17 cellular contexts compared by ENCODE assay signal in the genomic region with DNA sequence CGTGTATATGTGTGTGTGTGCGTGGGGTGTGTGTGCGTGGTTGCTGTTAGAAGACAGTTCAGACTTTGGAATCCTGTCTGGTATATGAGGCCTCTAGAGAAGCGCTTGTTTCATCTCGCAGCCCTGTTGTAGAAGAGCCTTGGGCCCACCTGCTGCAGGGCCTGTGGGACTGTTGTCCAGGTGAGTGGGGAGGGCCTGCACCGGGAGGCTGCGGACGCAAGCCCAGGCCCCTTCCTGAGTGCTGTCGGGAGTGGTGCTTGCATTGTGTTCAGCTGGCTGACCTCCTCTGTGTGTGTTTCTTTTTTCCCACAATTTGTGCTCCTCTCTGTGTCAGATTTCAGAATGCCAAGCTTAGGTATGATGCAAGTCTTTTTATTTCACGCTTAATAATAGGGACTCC.
A peak's percentile ranks its signal among the peaks of the same experiment; 100 is the strongest.
DNase-seq lines count a peak whose midpoint lies in the region; ATAC-seq and TF ChIP-seq lines count a peak whose summit lies in the region.
"Had no signal": no experiment of that assay in that cellular context is flagged by ENCODE, and none has a peak within 500 bp of the region (broad histone marks: within the 10 kb centered on the region; RNA-seq: fewer than 3 reads in every experiment).

No MANE protein-coding gene starts in this region.

- H3K36me3 ChIP-seq in GM23338 (ENCODE audit: insufficient read depth), result no peaks in the 10 kb centered on the region
- H3K36me3 ChIP-seq in transverse colon, result no peaks in the 10 kb centered on the region

- TF ChIP-seq EP300 in transverse colon (IDR thresholded peaks at IDR 0.05; ENCODE audit: low read depth), result no peak

- H3K4me3 Mint-ChIP-seq in GM23338 (no peak overlapping the region), memory B cell (no peak overlapping the region), progenitor cell of endocrine pancreas (ENCODE audit: low read depth) (no peak overlapping the region)
- H3K4me3 Mint-ChIP-seq: CD14-positive monocyte; CD8-positive, alpha-beta T cell; HFFc6 had no signal

- H3K9me3 Mint-ChIP-seq in GM23338 (no peaks in the 10 kb centered on the region), memory B cell (no peaks in the 10 kb centered on the region), progenitor cell of endocrine pancreas (ENCODE audit: low read depth) (no peaks in the 10 kb centered on the region)
- H3K9me3 Mint-ChIP-seq: CD14-positive monocyte; CD8-positive, alpha-beta T cell; HFFc6 had no signal

- H3K4me3 ChIP-seq in GM23338, result no peak overlapping the region
- no peak overlapping the region for H3K4me3 ChIP-seq in transverse colon
- H3K4me3 ChIP-seq: A549, K562 had no signal

- 92 to 98% methylated on average over 7 to 10 of the region's 10 CpGs for WGBS in transverse colon (ENCODE audit: low coverage in 1 of 2), 2 donors

- H2AFZ ChIP-seq in GM23338, result no peak overlapping the region

- H3K27me3 ChIP-seq in GM23338 (ENCODE audit: insufficient read depth), result no peaks in the 10 kb centered on the region
- no peaks in the 10 kb centered on the region for H3K27me3 ChIP-seq in transverse colon

- no peaks in the 10 kb centered on the region for H3K9me2 ChIP-seq in GM23338 (ENCODE audit: insufficient read depth)

- H3F3A ChIP-seq in GM23338 (replicated peaks; ENCODE audit: low read depth), result no peaks in the 10 kb centered on the region

- in situ Hi-C loops in transverse colon (cut with MboI; ENCODE audit: low pct_ligation_motif_present in 1 of 4, low pct_unique_long_range_greater_than_20kb in 1 of 4, low sequenced_read_pairs in 3 of 4), result no loop called here

- TF ChIP-seq POLR2A in transverse colon (IDR thresholded peaks at IDR 0.05), result no peak

- H3K27ac Mint-ChIP-seq in GM23338 (peak overlapping the region; percentile 39; the same call in 1 of the 2 replicates), memory B cell (peak overlapping the region; percentile 28), progenitor cell of endocrine pancreas (peak overlapping the region; percentile 23)
- H3K27ac Mint-ChIP-seq: CD8-positive, alpha-beta T cell had no signal

- H3K4me2 ChIP-seq in GM23338, result no peak overlapping the region
- H3K4me2 ChIP-seq: A549 had no signal

- peaks cover 2% of the 10 kb centered on the region for H3K27me3 Mint-ChIP-seq in GM23338 (ENCODE audit: insufficient read depth, low read depth, poor library complexity)
- no peaks in the 10 kb centered on the region for H3K27me3 Mint-ChIP-seq in memory B cell
- no peaks in the 10 kb centered on the region for H3K27me3 Mint-ChIP-seq in progenitor cell of endocrine pancreas

- no peak overlapping the region for H3K27ac ChIP-seq in GM23338 (ENCODE audit: low read depth)
- no peak overlapping the region for H3K27ac ChIP-seq in transverse colon
- H3K27ac ChIP-seq: A549 had no signal

- H3K4me1 Mint-ChIP-seq in GM23338, result no peaks in the 10 kb centered on the region
- H3K4me1 Mint-ChIP-seq in memory B cell, result peaks cover 23% of the 10 kb centered on the region
- no peaks in the 10 kb centered on the region for H3K4me1 Mint-ChIP-seq in progenitor cell of endocrine pancreas (ENCODE audit: low read depth)

- intact Hi-C loops in transverse colon (cut with DNase I; ENCODE audit: low total_unique reads) (no loop called here), sciatic nerve (cut with DNase I) (no loop called here)

- ATAC-seq in GM23338, result no peak; the same call in 2 of the 3 replicates
- no peak for ATAC-seq in memory B cell (ENCODE audit: low read depth)
- no peak for ATAC-seq in GM18861 (IDR thresholded peaks at IDR 0.05; ENCODE audit: unreplicated experiment)
- ATAC-seq in sciatic nerve, result no peak
- ATAC-seq: A549; CD8-positive, alpha-beta T cell; K562 had no signal

- H4K20me1 ChIP-seq in GM23338 (replicated peaks; ENCODE audit: insufficient read depth), result no peaks in the 10 kb centered on the region; the same call in 1 of the 2 replicates

- H3K79me2 ChIP-seq in GM23338 (replicated peaks; ENCODE audit: insufficient read depth), result peaks cover 6% of the 10 kb centered on the region; the same call in 1 of the 2 replicates

- H3K36me3 Mint-ChIP-seq in GM23338 (ENCODE audit: low read depth) (peaks cover 8% of the 10 kb centered on the region; the same call in 1 of the 3 replicates), memory B cell (peaks cover 29% of the 10 kb centered on the region), progenitor cell of endocrine pancreas (ENCODE audit: insufficient read depth) (peaks cover 6% of the 10 kb centered on the region)

- no peak for DNase-seq in GM23338 (ENCODE audit: low spot score)
- DNase-seq in NCI-H526 treated with DMSO at 0.1 percent for 48 hours (lab: John Stamatoyannopoulos, UW), result peak; percentile 7
- no peak for DNase-seq in memory B cell (ENCODE audit: low spot score in 2 of 2)
- no peak for DNase-seq in progenitor cell of endocrine pancreas (ENCODE audit: low spot score, unreplicated experiment)
- DNase-seq in transverse colon, result no peak
- DNase-seq in sciatic nerve (ENCODE audit: low spot score), result no peak
- DNase-seq: CD8-positive, alpha-beta T cell; COR-L47; DMS153; DMS79 treated with DMSO at 0.1 percent for 48 hours; EL; HCEC 1CT; HFFc6 had no signal

- no peak for TF ChIP-seq CTCF in GM23338 (conservative IDR thresholded peaks at IDR 0.05; ENCODE audit: low read depth in 2 of 2)
- no peak for TF ChIP-seq CTCF in progenitor cell of endocrine pancreas (IDR thresholded peaks at IDR 0.05; ENCODE audit: unreplicated experiment)
- TF ChIP-seq CTCF in transverse colon (IDR thresholded peaks at IDR 0.05), result no peak

- no peaks in the 10 kb centered on the region for H3K9me3 ChIP-seq in transverse colon
- H3K9me3 ChIP-seq: A549 had no signal

- H3K4me1 ChIP-seq in GM23338 (ENCODE audit: insufficient read depth), result no peaks in the 10 kb centered on the region
- peaks cover 0 to 14% (median 5%) of the 10 kb centered on the region in 4 donors for H3K4me1 ChIP-seq in transverse colon
- H3K4me1 ChIP-seq: A549 had no signal

TF ChIP-seq in GM23338, 12 proteins besides CTCF, POLR2A, EP300 and RAD21 (continues in another document):
- TF ChIP-seq ZNF114 (CRISPR knock-in tag; IDR thresholded peaks at IDR 0.05) (no peak), EZH2phosphoT487 (IDR thresholded peaks at IDR 0.05; ENCODE audit: unreplicated experiment) (no peak)
- TF ChIP-seq, protein P1, sequence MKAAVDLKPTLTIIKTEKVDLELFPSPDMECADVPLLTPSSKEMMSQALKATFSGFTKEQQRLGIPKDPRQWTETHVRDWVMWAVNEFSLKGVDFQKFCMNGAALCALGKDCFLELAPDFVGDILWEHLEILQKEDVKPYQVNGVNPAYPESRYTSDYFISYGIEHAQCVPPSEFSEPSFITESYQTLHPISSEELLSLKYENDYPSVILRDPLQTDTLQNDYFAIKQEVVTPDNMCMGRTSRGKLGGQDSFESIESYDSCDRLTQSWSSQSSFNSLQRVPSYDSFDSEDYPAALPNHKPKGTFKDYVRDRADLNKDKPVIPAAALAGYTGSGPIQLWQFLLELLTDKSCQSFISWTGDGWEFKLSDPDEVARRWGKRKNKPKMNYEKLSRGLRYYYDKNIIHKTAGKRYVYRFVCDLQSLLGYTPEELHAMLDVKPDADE (IDR thresholded peaks at IDR 0.05), result no peak
